ENCODE assay signal across 30 cellular contexts in genomic region chrX:125308653-125309052, GRCh38. TPM values are rescaled to one million over a fixed set of nuclear protein-coding genes. Genes with fewer than 3 reads are reported as not detected.
"Had no signal": no experiment of that assay in that cellular context is flagged by ENCODE, and none has a peak within 500 bp of the region (broad histone marks: within the 10 kb centered on the region; RNA-seq: fewer than 3 reads in every experiment).

No MANE protein-coding gene starts in this region.

- H3K27ac ChIP-seq: stomach, suprapubic skin, testis, thoracic aorta, thyroid gland, tibial artery, transverse colon, upper lobe of left lung, upper lobe of right lung, uterus, vagina had no signal

- H3K27me3 ChIP-seq: stomach, suprapubic skin, testis, thyroid gland, tibial artery, transverse colon, upper lobe of left lung, upper lobe of right lung, uterus, vagina had no signal

- H3K9me3 Mint-ChIP-seq: stimulated activated naive CD8-positive, alpha-beta T cell treated with anti-CD3 and anti-CD28 coated beads, Interleukin-15, Interleukin-2, amounts not matched to agents 100 ng/mL and 50 ng/mL, for 24 hours; type B pancreatic cell had no signal

- H3K9me3 ChIP-seq: suprapubic skin, testis, thoracic aorta, thyroid gland, transverse colon, upper lobe of right lung, uterus, vagina had no signal

- H3K4me3 Mint-ChIP-seq: stimulated activated memory B cell treated with anti-CD40 and anti-IgM and Interleukin-4, amounts not matched to agents 10 μg/mL and 1 μg/mL and 100 μg/mL, for 72 hours; stimulated activated naive B cell treated with anti-CD40 and anti-IgM and Interleukin-4, amounts not matched to agents 10 μg/mL and 1 μg/mL and 100 μg/mL, for 72 hours; stimulated activated naive CD8-positive, alpha-beta T cell treated with anti-CD3 and anti-CD28 coated beads, Interleukin-15, amount 100 ng/mL, for 72 hours; stimulated activated naive CD8-positive, alpha-beta T cell treated with anti-CD3 and anti-CD28 coated beads, Interleukin-15, Interleukin-2, amounts not matched to agents 100 ng/mL and 50 ng/mL, for 24 hours; type B pancreatic cell had no signal

- H3K4me1 Mint-ChIP-seq: stimulated activated memory B cell treated with anti-CD40 and anti-IgM and Interleukin-4, amounts not matched to agents 10 μg/mL and 1 μg/mL and 100 μg/mL, for 72 hours; stimulated activated naive B cell treated with anti-CD40 and anti-IgM and Interleukin-4, amounts not matched to agents 10 μg/mL and 1 μg/mL and 100 μg/mL, for 72 hours; stimulated activated naive CD8-positive, alpha-beta T cell treated with anti-CD3 and anti-CD28 coated beads, Interleukin-15, amount 100 ng/mL, for 72 hours had no signal

- H3K27ac Mint-ChIP-seq: stimulated activated memory B cell treated with anti-CD40 and anti-IgM and Interleukin-4, amounts not matched to agents 10 μg/mL and 1 μg/mL and 100 μg/mL, for 72 hours; stimulated activated naive B cell treated with anti-CD40 and anti-IgM and Interleukin-4, amounts not matched to agents 10 μg/mL and 1 μg/mL and 100 μg/mL, for 72 hours; stimulated activated naive CD8-positive, alpha-beta T cell treated with anti-CD3 and anti-CD28 coated beads, Interleukin-15, amount 100 ng/mL, for 72 hours; stimulated activated naive CD8-positive, alpha-beta T cell treated with anti-CD3 and anti-CD28 coated beads, Interleukin-15, Interleukin-2, amounts not matched to agents 100 ng/mL and 50 ng/mL, for 24 hours; type B pancreatic cell had no signal

- H3K4me3 ChIP-seq: stomach, suprapubic skin, testis, thoracic aorta, thyroid gland, tibial artery, transverse colon, upper lobe of left lung, upper lobe of right lung, uterus, vagina had no signal

- H3K4me1 ChIP-seq: stomach, suprapubic skin, testis, thyroid gland, tibial artery, transverse colon, upper lobe of left lung, upper lobe of right lung, uterus, vagina had no signal

- H3K36me3 ChIP-seq: stomach, suprapubic skin, thoracic aorta, thyroid gland, tibial artery, transverse colon, upper lobe of left lung, upper lobe of right lung, uterus, vagina had no signal

- H3K36me3 Mint-ChIP-seq: stimulated activated memory B cell treated with anti-CD40 and anti-IgM and Interleukin-4, amounts not matched to agents 10 μg/mL and 1 μg/mL and 100 μg/mL, for 72 hours; stimulated activated naive B cell treated with anti-CD40 and anti-IgM and Interleukin-4, amounts not matched to agents 10 μg/mL and 1 μg/mL and 100 μg/mL, for 72 hours; type B pancreatic cell had no signal

- DNase-seq: stimulated activated CD4-positive, alpha-beta T cell treated with anti-CD3 and anti-CD28 coated beads, Interleukin-2, amount 100 ng/mL, for 24 hours; stimulated activated CD4-positive, alpha-beta T cell treated with anti-CD3 and anti-CD28 coated beads, Interleukin-2, amount 100 ng/mL, for 48 hours; stimulated activated CD4-positive, alpha-beta T cell treated with anti-CD3 and anti-CD28 coated beads, Interleukin-4, amount 100 ng/mL, for 1 hour; stimulated activated CD4-positive, alpha-beta T cell treated with anti-CD3 and anti-CD28 coated beads, Interleukin-4, amount 100 ng/mL, for 24 hours; stimulated activated CD4-positive, alpha-beta T cell treated with anti-CD3 and anti-CD28 coated beads, Interleukin-4, amount 100 ng/mL, for 4 hours; stimulated activated CD8-positive, alpha-beta memory T cell treated with anti-CD3 and anti-CD28 coated beads, Interleukin-4, amount 100 ng/mL, for 48 hours; stimulated activated naive B cell treated with anti-CD40 and anti-IgM and Interleukin-4, amounts not matched to agents 10 μg/mL and 1 μg/mL and 100 μg/mL, for 72 hours; stimulated activated naive CD4-positive, alpha-beta T cell; stimulated activated naive CD4-positive, alpha-beta T cell treated with Interleukin-2 at 50 U/mL for 16 hours; stimulated activated naive CD8-positive, alpha-beta T cell treated with anti-CD3 and anti-CD28 coated beads, Interleukin-15, amount 100 ng/mL, for 72 hours; stimulated activated naive CD8-positive, alpha-beta T cell treated with anti-CD3 and anti-CD28 coated beads, Interleukin-15, Interleukin-2, amounts not matched to agents 100 U/mL and 50 U/mL, for 24 hours; stomach; substantia nigra; testis; thyroid gland; tibial artery; transverse colon; trophoblast cell; upper lobe of left lung; upper lobe of right lung; uterus had no signal

- ATAC-seq: stimulated activated memory B cell treated with anti-CD40 and anti-IgM and Interleukin-4, amounts not matched to agents 10 μg/mL and 1 μg/mL and 100 μg/mL, for 72 hours; stimulated activated naive B cell treated with anti-CD40 and anti-IgM and Interleukin-4, amounts not matched to agents 10 μg/mL and 1 μg/mL and 100 μg/mL, for 72 hours; stimulated activated naive CD8-positive, alpha-beta T cell treated with anti-CD3 and anti-CD28 coated beads, Interleukin-15, amount 100 ng/mL, for 72 hours; stimulated activated naive CD8-positive, alpha-beta T cell treated with anti-CD3 and anti-CD28 coated beads, Interleukin-15, Interleukin-2, amounts not matched to agents 100 U/mL and 50 U/mL, for 24 hours; upper lobe of right lung had no signal

RNA-seq across cellular contexts. Expression of gene TEX13C, which starts 11.0 kb away (rescaled TPM):
- total RNA-seq: stomach, suprapubic skin, temporal lobe, thoracic aorta, transverse colon, upper lobe of right lung, ureter, urinary bladder, uterus, vagina had no signal
